ENCODE assay signal across 16 cellular contexts in the genomic region with DNA sequence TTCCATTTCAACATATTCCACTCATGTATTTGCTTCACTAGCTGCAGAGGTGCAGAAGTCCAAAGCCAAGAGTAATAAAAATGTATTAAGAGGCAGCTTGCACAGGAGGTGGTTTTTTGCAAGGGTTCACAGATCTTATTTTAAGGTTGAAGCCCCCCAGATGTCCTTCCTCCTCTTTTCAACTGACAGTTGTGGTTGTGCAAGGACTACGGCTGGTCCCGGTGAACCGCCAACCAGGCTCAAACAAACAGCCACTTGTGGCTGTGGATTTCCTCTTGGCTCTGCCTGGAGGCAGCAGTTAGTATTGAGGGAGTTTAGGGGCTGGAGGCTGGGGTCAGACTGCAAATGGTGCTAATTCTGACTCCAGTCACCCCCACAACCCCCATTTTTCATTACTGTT.
DNase-seq lines count a peak whose midpoint lies in the region; ATAC-seq and TF ChIP-seq lines count a peak whose summit lies in the region.
"Had no signal": no experiment of that assay in that cellular context is flagged by ENCODE, and none has a peak within 500 bp of the region (broad histone marks: within the 10 kb centered on the region; RNA-seq: fewer than 3 reads in every experiment).

No MANE protein-coding gene starts in this region.

- POLR2A ChIA-PET in naive thymus-derived CD4-positive, alpha-beta T cell (lab: Charles Lee): no interaction called here
- POLR2A ChIA-PET in PC-9 (lab: Charles Lee; ENCODE audit: unreplicated experiment): no interaction called here

- no peaks in the 10 kb centered on the region for H3K36me3 Mint-ChIP-seq in naive thymus-derived CD4-positive, alpha-beta T cell
- H3K36me3 Mint-ChIP-seq: CD4-positive, alpha-beta memory T cell had no signal

- no peak for ATAC-seq in HG03521 (IDR thresholded peaks at IDR 0.05; ENCODE audit: unreplicated experiment)
- no peak for ATAC-seq in naive thymus-derived CD4-positive, alpha-beta T cell
- ATAC-seq: GM23338 had no signal

- BruUV-seq in PC-9 (replicated peaks; lab: Mats Ljungman, UMichigan): no TSS peak

- H3K27ac Mint-ChIP-seq in naive thymus-derived CD4-positive, alpha-beta T cell: no peak overlapping the region
- H3K27ac Mint-ChIP-seq: B cell; CD4-positive, alpha-beta memory T cell had no signal

- H3K27ac ChIP-seq in naive thymus-derived CD4-positive, alpha-beta T cell (ENCODE audit: low read depth, low read length): no peak overlapping the region
- H3K27ac ChIP-seq in coronary artery: no peak overlapping the region
- no peak overlapping the region for H3K27ac ChIP-seq in PC-9

- H3K9me3 ChIP-seq in naive thymus-derived CD4-positive, alpha-beta T cell (ENCODE audit: control insufficient read depth in 2 of 3, low read length in 3 of 3): no peaks in the 10 kb centered on the region
- H3K9me3 ChIP-seq in PC-9 (ENCODE audit: insufficient read depth, low read depth): no peaks in the 10 kb centered on the region

- no peak overlapping the region for H3K4me2 ChIP-seq in PC-9
- H3K4me2 ChIP-seq: GM23338 had no signal

- TF ChIP-seq CTCF in NB4 (IDR thresholded peaks at IDR 0.05; ENCODE audit: low read depth, low read length) (no peak), coronary artery (IDR thresholded peaks at IDR 0.05) (no peak), PC-9 (conservative IDR thresholded peaks at IDR 0.05) (no peak)

- peak; percentile 35 for TF ChIP-seq POLR2A in NB4 (IDR thresholded peaks at IDR 0.05; ENCODE audit: extremely low read depth, insufficient read length)

- intact Hi-C loops in naive thymus-derived CD4-positive, alpha-beta T cell (cut with micrococcal nuclease): no loop called here
- intact Hi-C loops in PC-9 (cut with micrococcal nuclease; ENCODE audit: unreplicated experiment): no loop called here

- in situ Hi-C loops in KBM-7 (cut with MboI; ENCODE audit: low pct_unique_long_range_greater_than_20kb, low sequenced_read_pairs): loop anchor here (10.0 to 25.0 kb wide), 2 partner anchors 142 to 229 kb away; no protein-coding TSS in a partner anchor

- H3K4me3 ChIP-seq in NB4 (ENCODE audit: low read depth, low read length) (no peak overlapping the region), coronary artery (no peak overlapping the region), PC-9 (no peak overlapping the region)
- no peak overlapping the region for H3K4me3 ChIP-seq in naive thymus-derived CD4-positive, alpha-beta T cell (ENCODE audit: low read length)
- H3K4me3 ChIP-seq: GM23338 had no signal

- no peaks in the 10 kb centered on the region for H3F3A ChIP-seq in PC-9 (ENCODE audit: insufficient read depth, low read depth)

- no peaks in the 10 kb centered on the region for H3K27me3 ChIP-seq in naive thymus-derived CD4-positive, alpha-beta T cell (ENCODE audit: control insufficient read depth in 2 of 2, insufficient read depth in 2 of 2, low read length in 2 of 2)
- no peaks in the 10 kb centered on the region for H3K27me3 ChIP-seq in PC-9 (ENCODE audit: insufficient read depth, low read depth)

- H4K20me1 ChIP-seq in PC-9 (ENCODE audit: insufficient read depth): no peaks in the 10 kb centered on the region

- peaks cover 0 to 2% (median 0%) of the 10 kb centered on the region in 7 donors for H3K4me1 Mint-ChIP-seq in naive thymus-derived CD4-positive, alpha-beta T cell
- H3K4me1 Mint-ChIP-seq: B cell; CD4-positive, alpha-beta memory T cell; GM23338 had no signal

- H3K4me3 Mint-ChIP-seq in naive thymus-derived CD4-positive, alpha-beta T cell: no peak overlapping the region
- H3K4me3 Mint-ChIP-seq: B cell; CD4-positive, alpha-beta memory T cell; GM23338 had no signal

- no peaks in the 10 kb centered on the region for H3K79me2 ChIP-seq in PC-9 (ENCODE audit: low read depth)

- peaks cover 0 to 19% (median 10%) of the 10 kb centered on the region in 5 donors for H3K27me3 Mint-ChIP-seq in naive thymus-derived CD4-positive, alpha-beta T cell

- no peaks in the 10 kb centered on the region for H3K36me3 ChIP-seq in naive thymus-derived CD4-positive, alpha-beta T cell (ENCODE audit: control insufficient read depth in 2 of 3, insufficient read depth in 3 of 3, low read length in 3 of 3)
- no peaks in the 10 kb centered on the region for H3K36me3 ChIP-seq in PC-9 (ENCODE audit: low read depth)

- H2AFZ ChIP-seq in PC-9: no peak overlapping the region
- H2AFZ ChIP-seq: GM23338 had no signal

- DNase-seq in KBM-7 (peak; percentile 99), NB4 (ENCODE audit: low read depth) (peak; percentile 99), SKM-1 (lab: John Stamatoyannopoulos, UW; ENCODE audit: unreplicated experiment) (peak; percentile 70), coronary artery (ENCODE audit: low spot score) (no peak), PC-9 (no peak)
- DNase-seq in naive thymus-derived CD4-positive, alpha-beta T cell: no peak
- DNase-seq: Calu3; CD4-positive, alpha-beta memory T cell; NCI-H1048; NCI-H1436 treated with DMSO at 0.1 percent for 48 hours; NCI-H2081 treated with DMSO at 0.1 percent for 48 hours; NCI-H524 treated with DMSO at 0.1 percent for 48 hours; T-helper 1 cell had no signal

- no peaks in the 10 kb centered on the region for H3K9me3 Mint-ChIP-seq in naive thymus-derived CD4-positive, alpha-beta T cell
- H3K9me3 Mint-ChIP-seq: CD4-positive, alpha-beta memory T cell; GM23338 had no signal

- H3K9me2 ChIP-seq in PC-9 (ENCODE audit: insufficient read depth): no peaks in the 10 kb centered on the region

- CTCF ChIA-PET in naive thymus-derived CD4-positive, alpha-beta T cell (lab: Charles Lee): no interaction called here
- CTCF ChIA-PET in PC-9 (lab: Charles Lee): no interaction called here

- no peaks in the 10 kb centered on the region for H3K4me1 ChIP-seq in naive thymus-derived CD4-positive, alpha-beta T cell (ENCODE audit: control insufficient read depth in 2 of 2, insufficient read depth in 2 of 2, low read length in 2 of 2)
- H3K4me1 ChIP-seq in PC-9 (replicated peaks; ENCODE audit: insufficient read depth): no peaks in the 10 kb centered on the region

Comparison
In these comparisons a context has a peak if more than half of its experiments do, and no peak if none do; other contexts are left out.
1. DNase-seq: peak in KBM-7 (single experiment), NB4 (single experiment) and SKM-1 (single experiment); none in naive thymus-derived CD4-positive, alpha-beta T cell (0 of 9), coronary artery (single experiment) and PC-9 (0 of 2).